ENCODE assay signal across 18 cellular contexts in the genomic region with DNA sequence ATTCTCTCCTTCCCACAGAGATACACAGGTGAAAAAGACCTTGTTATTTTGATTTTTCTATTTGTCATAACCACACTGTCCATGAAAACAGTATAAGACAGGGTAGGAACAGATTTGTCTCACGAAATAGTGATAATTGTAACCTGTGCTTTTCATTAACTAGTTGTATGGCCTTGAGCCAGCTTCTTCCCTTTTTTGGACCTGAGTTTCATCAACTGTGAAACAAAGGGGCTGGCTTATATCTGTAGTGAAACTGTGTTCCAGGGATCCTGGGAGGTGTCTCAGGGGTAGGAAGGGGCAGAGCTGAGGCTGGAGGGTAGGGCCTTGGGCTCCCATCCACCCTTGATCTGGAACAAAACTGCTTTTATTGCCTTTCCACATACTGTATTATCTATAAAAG. TPM values are rescaled to one million over a fixed set of nuclear protein-coding genes. Genes with fewer than 3 reads are reported as not detected.
DNase-seq lines count a peak whose midpoint lies in the region; ATAC-seq lines count a peak whose summit lies in the region.
"Had no signal": no experiment of that assay in that cellular context is flagged by ENCODE, and none has a peak within 500 bp of the region (broad histone marks: within the 10 kb centered on the region; RNA-seq: fewer than 3 reads in every experiment).

No MANE protein-coding gene starts in this region.

- peak; percentile 9 for DNase-seq in NOMO-1 treated with DMSO at 0.1 percent for 48 hours (lab: John Stamatoyannopoulos, UW; ENCODE audit: unreplicated experiment)
- no peak for DNase-seq in NOMO-1 treated with dmso at 0.1 percent for 144 hours (lab: John Stamatoyannopoulos, UW; ENCODE audit: unreplicated experiment)
- peak; percentile 76 for DNase-seq in Karpas-422
- no peak for DNase-seq in stimulated activated CD4-positive, alpha-beta T cell treated with anti-CD3 and anti-CD28 coated beads, Interleukin-2, amount 100 ng/mL, for 24 hours
- no peak for DNase-seq in Right ventricle myocardium inferior (ENCODE audit: missing footprints)
- no peak for DNase-seq in NCI-H345 (lab: John Stamatoyannopoulos, UW)
- DNase-seq: activated B cell treated with CpG ODN at 0.5 μM for 24 hours; activated effector memory CD4-positive, alpha-beta T cell treated with anti-CD3 and anti-CD28 coated beads, Interleukin-2, amount 50 U/mL, for 16 hours; anterior cingulate cortex; CD4-positive, alpha-beta memory T cell; NCI-H446; right lobe of liver; stimulated activated CD4-positive, alpha-beta T cell treated with anti-CD3 and anti-CD28 coated beads, Interleukin-2, amount 100 ng/mL, for 48 hours; stimulated activated CD8-positive, alpha-beta memory T cell treated with anti-CD3 and anti-CD28 coated beads, Interleukin-4, amount 100 ng/mL, for 48 hours had no signal

- H3K79me2 ChIP-seq in Karpas-422 (ENCODE audit: low read length): no peaks in the 10 kb centered on the region

- H3K4me2 ChIP-seq in Karpas-422 (ENCODE audit: low read depth, low read length, poor library complexity, severe bottlenecking): peak overlapping the region; percentile 61

- intact Hi-C loops in Right ventricle myocardium inferior (cut with DNase I): no loop called here

- H3K9ac ChIP-seq in Karpas-422 (ENCODE audit: low read length): peak overlapping the region; percentile 35

- H3K9me2 ChIP-seq in Karpas-422 (replicated peaks; ENCODE audit: insufficient read depth, low read length): no peaks in the 10 kb centered on the region

- H3K4me3 ChIP-seq in Karpas-422 (ENCODE audit: low read length): peak overlapping the region; percentile 46
- H3K4me3 ChIP-seq: right lobe of liver, thoracic aorta had no signal

- no peaks in the 10 kb centered on the region for H3K27me3 ChIP-seq in Karpas-422 (ENCODE audit: low read length)
- H3K27me3 ChIP-seq: neutrophil, right lobe of liver had no signal

- H3K9me3 ChIP-seq in Karpas-422 (ENCODE audit: low read length): no peaks in the 10 kb centered on the region
- H3K9me3 ChIP-seq: neutrophil, right lobe of liver, thoracic aorta had no signal

- H4K20me1 ChIP-seq in Karpas-422 (ENCODE audit: insufficient read depth, low read depth, low read length): no peaks in the 10 kb centered on the region

- peak overlapping the region; percentile 87 for H3K27ac ChIP-seq in Karpas-422 (ENCODE audit: low read length)
- H3K27ac ChIP-seq: neutrophil, right lobe of liver, thoracic aorta had no signal

- ATAC-seq in HG02678 (IDR thresholded peaks at IDR 0.05; ENCODE audit: unreplicated experiment): peak; percentile 36
- no peak for ATAC-seq in HG03039 (IDR thresholded peaks at IDR 0.05; ENCODE audit: unreplicated experiment)
- no peak for ATAC-seq in Right ventricle myocardium inferior

- peak overlapping the region; percentile 3; the same call in 1 of the 2 replicates for H2AFZ ChIP-seq in Karpas-422 (ENCODE audit: low read length)

- no peaks in the 10 kb centered on the region for H3K36me3 ChIP-seq in Karpas-422 (ENCODE audit: insufficient read depth, low read length)
- H3K36me3 ChIP-seq: neutrophil, right lobe of liver, thoracic aorta had no signal

- H3K4me1 ChIP-seq in Karpas-422 (ENCODE audit: low read length): peaks cover 58% of the 10 kb centered on the region
- H3K4me1 ChIP-seq: right lobe of liver had no signal

RNA-seq across cellular contexts. Expression of a gene that starts 50.9 kb away (rescaled TPM):
- 24.8 and 48.7 TPM in 2 replicates for total RNA-seq in Karpas-422 (2014; rRNA removed; shearing (Covaris generic); ENCODE audit: low replicate concordance)
- total RNA-seq in Right ventricle myocardium inferior: 22.0 TPM

Comparison
In these comparisons a context has a peak if more than half of its experiments do, and no peak if none do; other contexts are left out.
1. DNase-seq: peak in NOMO-1 treated with DMSO at 0.1 percent for 48 hours (single experiment) and Karpas-422 (single experiment); none in NOMO-1 treated with dmso at 0.1 percent for 144 hours (single experiment), stimulated activated CD4-positive, alpha-beta T cell treated with anti-CD3 and anti-CD28 coated beads, Interleukin-2, amount 100 ng/mL, for 24 hours (0 of 2), Right ventricle myocardium inferior (single experiment) and NCI-H345 (single experiment).